36 cellular contexts compared by ENCODE assay signal in genomic region chr1:222081859-222082258, GRCh38.
A peak's percentile ranks its signal among the peaks of the same experiment; 100 is the strongest.
DNase-seq lines count a peak whose midpoint lies in the region; ATAC-seq, FAIRE-seq and TF ChIP-seq lines count a peak whose summit lies in the region.
"Had no signal": no experiment of that assay in that cellular context is flagged by ENCODE, and none has a peak within 500 bp of the region (broad histone marks: within the 10 kb centered on the region; RNA-seq: fewer than 3 reads in every experiment).

No MANE protein-coding gene starts in this region.

- H3K9me3 Mint-ChIP-seq in activated CD8-positive, alpha-beta T cell treated with anti-CD3 and anti-CD28 coated beads, Interleukin-2, amount 10 ng/mL, durations not matched to agents 7 days and 5 days (ENCODE audit: insufficient read depth), result no peaks in the 10 kb centered on the region
- H3K9me3 Mint-ChIP-seq: activated CD4-positive, alpha-beta T cell treated with anti-CD3 and anti-CD28 coated beads, Interleukin-2, amount 10 ng/mL, durations not matched to agents 7 days and 5 days had no signal

- peaks cover 8% of the 10 kb centered on the region for H3K36me3 ChIP-seq in OCI-LY3 (replicated peaks; ENCODE audit: low read depth, low read length)
- no peaks in the 10 kb centered on the region for H3K36me3 ChIP-seq in fibroblast of lung (ENCODE audit: control insufficient read depth, insufficient read depth, low read length)
- H3K36me3 ChIP-seq: ascending aorta, BE2C, colonic mucosa, heart right ventricle, lower lobe of right lung, MG63, prostate gland, thyroid gland, vagina had no signal

- peak; percentile 48 for FAIRE-seq in H54 (lab: Jason Lieb, UNC)
- FAIRE-seq: frontal cortex, H1 had no signal

- no peak for TF ChIP-seq CTCF in GM12864 (IDR thresholded peaks at IDR 0.05; ENCODE audit: low read depth, low read length, missing control alignments)
- no peak for TF ChIP-seq CTCF in OCI-LY3 (IDR thresholded peaks at IDR 0.05; ENCODE audit: low read depth, low read length)
- no peak for TF ChIP-seq CTCF in fibroblast of lung (conservative IDR thresholded peaks at IDR 0.05 in 1 of 2, IDR thresholded peaks at IDR 0.05 in 1 of 2; ENCODE audit: low read depth in 1 of 2, low read length in 2 of 2)

- TF ChIP-seq POLR2A in H54 (IDR thresholded peaks at IDR 0.05; ENCODE audit: low read depth, low read length), result no peak

- H3K27ac Mint-ChIP-seq in activated CD8-positive, alpha-beta T cell treated with anti-CD3 and anti-CD28 coated beads, Interleukin-2, amount 10 ng/mL, durations not matched to agents 7 days and 5 days, result no peak overlapping the region
- H3K27ac Mint-ChIP-seq: activated CD4-positive, alpha-beta T cell treated with anti-CD3 and anti-CD28 coated beads, Interleukin-2, amount 10 ng/mL, durations not matched to agents 7 days and 5 days; activated naive CD8-positive, alpha-beta T cell treated with anti-CD3 and anti-CD28 coated beads for 36 hours; activated T-cell treated with anti-CD3 and anti-CD28 coated beads, Interleukin-2, amount 50 U/mL, for 24 hours; CD8-positive, alpha-beta memory T cell; natural killer cell; T-cell had no signal

- H3K4me3 ChIP-seq in GM12864 (ENCODE audit: low read depth, low read length) (no peak overlapping the region), OCI-LY3 (ENCODE audit: low read length) (no peak overlapping the region), fibroblast of lung (replicated peaks in 1 of 4; ENCODE audit: control extremely low read depth in 1 of 4, insufficient read depth in 1 of 4, low read depth in 3 of 4, low read length in 4 of 4) (no peak overlapping the region)
- H3K4me3 ChIP-seq: ascending aorta, colonic mucosa, heart right ventricle, lower lobe of right lung, MG63, mucosa of descending colon, prostate gland, thyroid gland, vagina had no signal

- H3K27ac ChIP-seq in OCI-LY3 (ENCODE audit: low read length) (no peak overlapping the region; the same call in 1 of the 2 replicates), fibroblast of lung (ENCODE audit: insufficient read depth, low read length) (no peak overlapping the region)
- H3K27ac ChIP-seq: ascending aorta, colonic mucosa, heart right ventricle, lower lobe of right lung, prostate gland, thyroid gland, vagina had no signal

- H3K9ac ChIP-seq in OCI-LY3 (ENCODE audit: low read length) (no peak overlapping the region), fibroblast of lung (ENCODE audit: insufficient read depth, low read length) (no peak overlapping the region)

- POLR2A ChIA-PET in activated CD8-positive, alpha-beta T cell treated with anti-CD3 and anti-CD28 coated beads, Interleukin-2, amount 10 ng/mL, durations not matched to agents 7 days and 5 days (lab: Charles Lee), result interaction anchor here (0.5 kb wide), 1 partner anchor 332 kb away, joined by 3 read pairs; no protein-coding TSS in a partner anchor

- H3K4me2 ChIP-seq in OCI-LY3 (ENCODE audit: low read length) (peak overlapping the region; percentile 13; the same call in 1 of the 2 replicates), fibroblast of lung (ENCODE audit: extremely low read depth, insufficient read depth, low read length) (no peak overlapping the region)

- peak; percentile 4 for DNase-seq in GM12864 (ENCODE audit: low read depth)
- no peak for DNase-seq in H54 (ENCODE audit: insufficient read length, low spot score)
- DNase-seq in fibroblast of lung (ENCODE audit: low read depth in 2 of 2), result peak; percentile 15 to 34
- DNase-seq in stimulated activated CD4-positive, alpha-beta T cell treated with anti-CD3 and anti-CD28 coated beads, Interleukin-4, amount 100 ng/mL, for 1 hour, result no peak
- no peak for DNase-seq in activated CD8-positive, alpha-beta T cell treated with anti-CD3 and anti-CD28 coated beads, Interleukin-2, amount 10 ng/mL, durations not matched to agents 7 days and 5 days
- no peak for DNase-seq in activated CD8-positive, alpha-beta memory T cell treated with anti-CD3 and anti-CD28 coated beads for 24 hours
- DNase-seq: activated CD4-positive, alpha-beta T cell treated with anti-CD3 and anti-CD28 coated beads, Interleukin-2, amount 10 ng/mL, durations not matched to agents 7 days and 5 days; activated effector memory CD4-positive, alpha-beta T cell treated with anti-CD3 and anti-CD28 coated beads, Interleukin-2, amount 50 U/mL, for 16 hours; activated naive CD8-positive, alpha-beta T cell treated with anti-CD3 and anti-CD28 coated beads for 36 hours; activated T-cell treated with anti-CD3 and anti-CD28 coated beads, Interleukin-2, amount 50 U/mL, for 24 hours; BE2C; CD8-positive, alpha-beta memory T cell; colonic mucosa; effector memory CD4-positive, alpha-beta T cell; GDM1; heart right ventricle; KBM-7; kidney glomerular epithelial cell; lower lobe of right lung; MG63; mucosa of descending colon; natural killer cell; NCI-H1105 treated with DMSO at 0.1 percent for 48 hours; NCI-H187 treated with DMSO at 0.1 percent for 48 hours; NCI-H2227 treated with DMSO at 0.1 percent for 48 hours; NCI-H774; occipital lobe; T-cell; thyroid gland had no signal

- H2AFZ ChIP-seq in OCI-LY3 (ENCODE audit: low read depth, low read length), result no peak overlapping the region; the same call in 1 of the 2 replicates
- no peak overlapping the region for H2AFZ ChIP-seq in fibroblast of lung (ENCODE audit: low read length)

- CTCF ChIA-PET in activated CD8-positive, alpha-beta T cell treated with anti-CD3 and anti-CD28 coated beads, Interleukin-2, amount 10 ng/mL, durations not matched to agents 7 days and 5 days (lab: Charles Lee), result interaction anchor here (1.4 kb wide), 1 partner anchor 374 kb away, joined by 3 read pairs; no protein-coding TSS in a partner anchor

- H4K20me1 ChIP-seq in OCI-LY3 (ENCODE audit: insufficient read depth, low read length) (no peaks in the 10 kb centered on the region), fibroblast of lung (ENCODE audit: control insufficient read depth, extremely low read depth, insufficient read depth, low read length) (no peaks in the 10 kb centered on the region)

- H3K4me1 ChIP-seq in OCI-LY3 (ENCODE audit: low read length) (peaks cover 30% of the 10 kb centered on the region), fibroblast of lung (ENCODE audit: control insufficient read depth, extremely low read depth, insufficient read depth, low read length) (peaks cover 6% of the 10 kb centered on the region)
- H3K4me1 ChIP-seq: ascending aorta, BE2C, colonic mucosa, lower lobe of right lung, prostate gland, vagina had no signal

- H3K27me3 ChIP-seq in OCI-LY3 (ENCODE audit: low read depth, low read length), result no peaks in the 10 kb centered on the region
- no peaks in the 10 kb centered on the region for H3K27me3 ChIP-seq in fibroblast of lung (ENCODE audit: control insufficient read depth, insufficient read depth, low read length)
- H3K27me3 ChIP-seq: ascending aorta, BE2C, colonic mucosa, heart right ventricle, MG63, thyroid gland, vagina had no signal

- no peak overlapping the region for H3K4me3 Mint-ChIP-seq in activated CD8-positive, alpha-beta T cell treated with anti-CD3 and anti-CD28 coated beads, Interleukin-2, amount 10 ng/mL, durations not matched to agents 7 days and 5 days
- H3K4me3 Mint-ChIP-seq: activated CD4-positive, alpha-beta T cell treated with anti-CD3 and anti-CD28 coated beads, Interleukin-2, amount 10 ng/mL, durations not matched to agents 7 days and 5 days; activated naive CD8-positive, alpha-beta T cell treated with anti-CD3 and anti-CD28 coated beads for 36 hours; activated T-cell treated with anti-CD3 and anti-CD28 coated beads, Interleukin-2, amount 50 U/mL, for 24 hours; CD8-positive, alpha-beta memory T cell; natural killer cell; T-cell had no signal

- no peaks in the 10 kb centered on the region for H3K4me1 Mint-ChIP-seq in activated CD8-positive, alpha-beta T cell treated with anti-CD3 and anti-CD28 coated beads, Interleukin-2, amount 10 ng/mL, durations not matched to agents 7 days and 5 days (ENCODE audit: low read depth)
- H3K4me1 Mint-ChIP-seq: activated CD4-positive, alpha-beta T cell treated with anti-CD3 and anti-CD28 coated beads, Interleukin-2, amount 10 ng/mL, durations not matched to agents 7 days and 5 days; activated naive CD8-positive, alpha-beta T cell treated with anti-CD3 and anti-CD28 coated beads for 36 hours; CD8-positive, alpha-beta memory T cell; natural killer cell; T-cell had no signal

- H3K79me2 ChIP-seq in OCI-LY3 (ENCODE audit: low read length), result no peaks in the 10 kb centered on the region
- no peaks in the 10 kb centered on the region for H3K79me2 ChIP-seq in fibroblast of lung (ENCODE audit: control insufficient read depth, insufficient read depth, low read length)

- peaks cover 7% of the 10 kb centered on the region for H3K27me3 Mint-ChIP-seq in activated CD8-positive, alpha-beta T cell treated with anti-CD3 and anti-CD28 coated beads, Interleukin-2, amount 10 ng/mL, durations not matched to agents 7 days and 5 days (ENCODE audit: low read depth)
- H3K27me3 Mint-ChIP-seq: activated CD4-positive, alpha-beta T cell treated with anti-CD3 and anti-CD28 coated beads, Interleukin-2, amount 10 ng/mL, durations not matched to agents 7 days and 5 days; activated T-cell treated with anti-CD3 and anti-CD28 coated beads, Interleukin-2, amount 50 U/mL, for 24 hours had no signal

- peaks cover 19% of the 10 kb centered on the region for H3K9me3 ChIP-seq in OCI-LY3 (ENCODE audit: insufficient read depth, low read length)
- H3K9me3 ChIP-seq in fibroblast of lung (ENCODE audit: control insufficient read depth, insufficient read depth, low read depth, low read length), result no peaks in the 10 kb centered on the region
- H3K9me3 ChIP-seq: BE2C, colonic mucosa, lower lobe of right lung, mucosa of descending colon, prostate gland, thyroid gland, vagina had no signal

- no peaks in the 10 kb centered on the region for H3K36me3 Mint-ChIP-seq in activated CD8-positive, alpha-beta T cell treated with anti-CD3 and anti-CD28 coated beads, Interleukin-2, amount 10 ng/mL, durations not matched to agents 7 days and 5 days (ENCODE audit: low read depth)
- H3K36me3 Mint-ChIP-seq: activated naive CD8-positive, alpha-beta T cell treated with anti-CD3 and anti-CD28 coated beads for 36 hours; T-cell had no signal

- ATAC-seq in activated CD8-positive, alpha-beta T cell treated with anti-CD3 and anti-CD28 coated beads, Interleukin-2, amount 10 ng/mL, durations not matched to agents 7 days and 5 days, result no peak
- ATAC-seq: heart right ventricle, lower lobe of right lung, mucosa of descending colon, natural killer cell, sciatic nerve, T-cell had no signal

Comparison
In these comparisons a context has a peak if more than half of its experiments do, and no peak if none do; other contexts are left out.
1. DNase-seq: peak in GM12864 (single experiment) and fibroblast of lung (2 of 2); none in H54 (single experiment), stimulated activated CD4-positive, alpha-beta T cell treated with anti-CD3 and anti-CD28 coated beads, Interleukin-4, amount 100 ng/mL, for 1 hour (single experiment), activated CD8-positive, alpha-beta T cell treated with anti-CD3 and anti-CD28 coated beads, Interleukin-2, amount 10 ng/mL, durations not matched to agents 7 days and 5 days (single experiment) and activated CD8-positive, alpha-beta memory T cell treated with anti-CD3 and anti-CD28 coated beads for 24 hours (single experiment).